Comparison of ENCODE assay signal across 9 cellular contexts in the genomic region with DNA sequence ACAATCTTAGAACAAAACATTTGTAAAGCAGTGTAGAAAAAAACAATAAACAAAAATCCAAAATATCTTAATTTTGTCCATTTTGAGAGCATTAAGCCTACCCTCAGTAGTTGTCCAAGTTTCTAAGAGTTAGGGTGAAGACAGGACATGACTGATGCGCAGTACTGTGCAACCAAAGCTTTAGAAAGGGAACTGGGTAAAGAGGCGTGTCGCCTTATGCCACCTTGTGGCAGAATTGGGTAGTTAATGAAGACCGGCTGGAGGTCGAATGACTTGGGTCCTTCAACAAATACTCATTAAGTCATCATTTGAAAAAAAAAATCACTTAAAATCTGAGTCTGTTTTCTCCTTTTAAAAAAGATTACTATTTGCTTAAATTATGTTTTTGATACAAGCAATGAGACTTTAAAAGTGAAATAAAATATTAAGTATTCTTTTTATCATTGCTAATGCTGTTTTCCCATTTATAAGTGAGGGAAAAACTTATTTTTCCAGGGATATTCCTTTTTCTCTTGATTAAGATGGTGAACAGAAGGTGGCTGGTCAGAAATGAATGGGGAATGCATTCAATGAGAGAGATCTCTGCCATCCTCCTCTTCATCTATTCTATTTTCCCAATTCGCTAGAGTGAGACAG. TPM values are rescaled to one million over a fixed set of nuclear protein-coding genes. Genes with fewer than 3 reads are reported as not detected.
DNase-seq lines count a peak whose midpoint lies in the region; ATAC-seq and TF ChIP-seq lines count a peak whose summit lies in the region.
"Had no signal": no experiment of that assay in that cellular context is flagged by ENCODE, and none has a peak within 500 bp of the region (broad histone marks: within the 10 kb centered on the region; RNA-seq: fewer than 3 reads in every experiment).

No MANE protein-coding gene starts in this region.

- peak; percentile 86 for TF ChIP-seq CTCF in CD8-positive, alpha-beta T cell (IDR thresholded peaks at IDR 0.05)
- peak; percentile 91 for TF ChIP-seq CTCF in mesothelial cell of epicardium (IDR thresholded peaks at IDR 0.05; ENCODE audit: unreplicated experiment)

- no peaks in the 10 kb centered on the region for H3K27me3 ChIP-seq in CD8-positive, alpha-beta T cell (ENCODE audit: insufficient read depth, low read length)

- POLR2A ChIA-PET in CD8-positive, alpha-beta T cell (lab: Charles Lee) = interaction anchor here (1.8 kb wide), 1 partner anchor 10 kb away, joined by 5 read pairs; no protein-coding TSS in a partner anchor

- H3K27ac Mint-ChIP-seq in CD8-positive, alpha-beta T cell = no peak overlapping the region
- H3K27ac Mint-ChIP-seq in mesothelial cell of epicardium = no peak overlapping the region
- H3K27ac Mint-ChIP-seq: T-helper 1 cell treated with Interleukin-12 subunit alpha and Interleukin-12 subunit beta and Interleukin-4 antibody, amounts not matched to agents 30 μg/mL and 1 μg/mL, for 36 hours had no signal

- CTCF ChIA-PET in CD8-positive, alpha-beta T cell (lab: Charles Lee) = interaction anchor here (0.5 to 3.5 kb wide), 12 partner anchors 10 to 81 kb away, joined by 3 to 22 read pairs (median 4); no protein-coding TSS in a partner anchor

- ATAC-seq in CD8-positive, alpha-beta T cell = peak; percentile 33
- peak; percentile 29 for ATAC-seq in GM19438 (IDR thresholded peaks at IDR 0.05; ENCODE audit: low read depth, unreplicated experiment)
- peak; percentile 50 for ATAC-seq in HG03520 (IDR thresholded peaks at IDR 0.05; ENCODE audit: unreplicated experiment)

- H3K27ac ChIP-seq in CD8-positive, alpha-beta T cell (ENCODE audit: low read depth, low read length) = no peak overlapping the region

- no peaks in the 10 kb centered on the region for H3K9me3 ChIP-seq in CD8-positive, alpha-beta T cell (ENCODE audit: low read length)

- peaks cover 8% of the 10 kb centered on the region for H3K36me3 Mint-ChIP-seq in CD8-positive, alpha-beta T cell
- no peaks in the 10 kb centered on the region for H3K36me3 Mint-ChIP-seq in mesothelial cell of epicardium

- intact Hi-C loops in CD8-positive, alpha-beta T cell (cut with DNase I, micrococcal nuclease) = loop anchor here (1.0 to 10.0 kb wide), 8 partner anchors 37 to 1708 kb away; partner anchors contain the start of genes TEX10 (in 2 of the 2), ERP44 (in 1 of the 2), INVS (in 1 of the 2) and NR4A3 (in 1 of the 2)

- H3K4me3 Mint-ChIP-seq in CD8-positive, alpha-beta T cell = no peak overlapping the region
- H3K4me3 Mint-ChIP-seq in mesothelial cell of epicardium = no peak overlapping the region
- H3K4me3 Mint-ChIP-seq: T-helper 1 cell treated with Interleukin-12 subunit alpha and Interleukin-12 subunit beta and Interleukin-4 antibody, amounts not matched to agents 30 μg/mL and 1 μg/mL, for 36 hours had no signal

- H3K9me3 Mint-ChIP-seq in CD8-positive, alpha-beta T cell = no peaks in the 10 kb centered on the region
- H3K9me3 Mint-ChIP-seq in mesothelial cell of epicardium = no peaks in the 10 kb centered on the region
- H3K9me3 Mint-ChIP-seq: T-helper 1 cell treated with Interleukin-12 subunit alpha and Interleukin-12 subunit beta and Interleukin-4 antibody, amounts not matched to agents 30 μg/mL and 1 μg/mL, for 36 hours had no signal

- DNase-seq in CD8-positive, alpha-beta T cell = peak; percentile 36 to 74 (median 53)
- DNase-seq in NCI-H774 (lab: John Stamatoyannopoulos, UW) (peak; percentile 72), mesothelial cell of epicardium (ENCODE audit: low spot score in 2 of 2, unreplicated experiment in 2 of 2) (peak; percentile 28 to 77)
- DNase-seq in activated CD4-positive, alpha-beta T cell treated with anti-CD3 and anti-CD28 coated beads, Interleukin-2, amount 50 U/mL, for 24 hours (ENCODE audit: low read depth in 1 of 2, low spot score in 1 of 2) = peak; percentile 24 to 70
- DNase-seq in effector CD4-positive, alpha-beta T cell = peak; percentile 53
- DNase-seq in stimulated activated CD8-positive, alpha-beta memory T cell treated with anti-CD3 and anti-CD28 coated beads, Interleukin-4, amount 100 ng/mL, for 4 hours (ENCODE audit: low read depth in 2 of 2, low spot score in 1 of 2) = peak; percentile 30 to 35

- peaks cover 20% of the 10 kb centered on the region for H3K4me1 Mint-ChIP-seq in CD8-positive, alpha-beta T cell (ENCODE audit: low read depth)
- peaks cover 9% of the 10 kb centered on the region for H3K4me1 Mint-ChIP-seq in mesothelial cell of epicardium

- H3K4me3 ChIP-seq in CD8-positive, alpha-beta T cell (ENCODE audit: low read depth, low read length) = no peak overlapping the region

- peaks cover 14% of the 10 kb centered on the region for H3K4me1 ChIP-seq in CD8-positive, alpha-beta T cell (ENCODE audit: insufficient read depth, low read length)

- H3K36me3 ChIP-seq in CD8-positive, alpha-beta T cell (ENCODE audit: insufficient read depth, low read length) = no peaks in the 10 kb centered on the region

- peaks cover 10% of the 10 kb centered on the region for H3K27me3 Mint-ChIP-seq in CD8-positive, alpha-beta T cell (ENCODE audit: low read depth)
- H3K27me3 Mint-ChIP-seq in mesothelial cell of epicardium (ENCODE audit: low read depth) = no peaks in the 10 kb centered on the region

RNA-seq across cellular contexts. Expression of gene RNF20, which starts 3.5 kb away (rescaled TPM):
- total RNA-seq in CD8-positive, alpha-beta T cell = 10 to 100 TPM; 20.1 to 24.4 TPM
- total RNA-seq in mesothelial cell of epicardium = 49.0 to 55.5 TPM (median 53.9 TPM) in 3 replicates
